1 cellular context compared by ENCODE assay signal in genomic region chr12:2650261-2651060, GRCh38.
TF ChIP-seq lines count a peak whose summit lies in the region.

No MANE protein-coding gene starts in this region.

TF ChIP-seq in WTC11, 78 proteins besides CTCF, POLR2A, EP300 and RAD21 (continued from another document):
- TF ChIP-seq ZNF512 (CRISPR knock-in tag; IDR thresholded peaks at IDR 0.05; ENCODE audit: borderline replicate concordance) (no peak), FOXP4 (CRISPR knock-in tag; IDR thresholded peaks at IDR 0.05) (no peak), TEAD4 (CRISPR knock-in tag; IDR thresholded peaks at IDR 0.05) (no peak)
